26 cellular contexts compared by ENCODE assay signal in genomic region chr9:13263511-13263910, GRCh38. TPM values are rescaled to one million over a fixed set of nuclear protein-coding genes. Genes with fewer than 3 reads are reported as not detected.
"Had no signal": no experiment of that assay in that cellular context is flagged by ENCODE, and none has a peak within 500 bp of the region (broad histone marks: within the 10 kb centered on the region; RNA-seq: fewer than 3 reads in every experiment).

No MANE protein-coding gene starts in this region.

- H2AFZ ChIP-seq: neural progenitor cell had no signal

- H3K36me3 ChIP-seq: colonic mucosa, esophagus squamous epithelium, neural progenitor cell, ovary, sigmoid colon, stomach, tibial artery had no signal

- H3K4me3 ChIP-seq: colonic mucosa, esophagus squamous epithelium, lung, mucosa of descending colon, neural progenitor cell, ovary, psoas muscle, sigmoid colon, stomach, testis, tibial artery had no signal

- H3K9ac ChIP-seq: neural progenitor cell had no signal

- H3K27me3 ChIP-seq: colonic mucosa, esophagus squamous epithelium, neural progenitor cell, ovary, sigmoid colon, stomach, testis, tibial artery had no signal

- H3K4me1 ChIP-seq: colonic mucosa, testis had no signal

- FAIRE-seq: frontal cortex, keratinocyte had no signal

- ATAC-seq: left lobe of liver; mucosa of descending colon; psoas muscle; right cardiac atrium; stimulated activated effector memory CD8-positive, alpha-beta T cell treated with anti-CD3 and anti-CD28 coated beads, Interleukin-12 subunit alpha, Interleukin-12 subunit beta, amount 100 ng/mL, for 72 hours had no signal

- H3K27ac ChIP-seq: colonic mucosa, esophagus squamous epithelium, neural progenitor cell, ovary, psoas muscle, sigmoid colon, stomach, testis, tibial artery had no signal

- DNase-seq: colonic mucosa; effector memory CD4-positive, alpha-beta T cell; erythroblast; esophagus squamous epithelium; hypothalamus; immature natural killer cell; mucosa of descending colon; naive B cell; ovary; posterior cingulate gyrus; psoas muscle; right cardiac atrium; sigmoid colon; stimulated activated CD4-positive, alpha-beta T cell treated with anti-CD3 and anti-CD28 coated beads, Interleukin-2, amount 100 ng/mL, for 24 hours; stimulated activated CD4-positive, alpha-beta T cell treated with anti-CD3 and anti-CD28 coated beads, Interleukin-4, amount 100 ng/mL, for 24 hours; stimulated activated naive CD4-positive, alpha-beta T cell treated with Interleukin-2 at 50 U/mL for 16 hours; stomach; substantia nigra; testis; tibial artery had no signal

- H3K9me3 ChIP-seq: colonic mucosa, esophagus squamous epithelium, mucosa of descending colon, ovary, psoas muscle, sigmoid colon, stomach, testis, tibial artery had no signal

- H3K4me2 ChIP-seq: neural progenitor cell had no signal

RNA-seq across cellular contexts. Expression of gene MPDZ, which starts 16.0 kb away (rescaled TPM):
- polyA plus RNA-seq: immature natural killer cell had no signal
